In the genomic region with DNA sequence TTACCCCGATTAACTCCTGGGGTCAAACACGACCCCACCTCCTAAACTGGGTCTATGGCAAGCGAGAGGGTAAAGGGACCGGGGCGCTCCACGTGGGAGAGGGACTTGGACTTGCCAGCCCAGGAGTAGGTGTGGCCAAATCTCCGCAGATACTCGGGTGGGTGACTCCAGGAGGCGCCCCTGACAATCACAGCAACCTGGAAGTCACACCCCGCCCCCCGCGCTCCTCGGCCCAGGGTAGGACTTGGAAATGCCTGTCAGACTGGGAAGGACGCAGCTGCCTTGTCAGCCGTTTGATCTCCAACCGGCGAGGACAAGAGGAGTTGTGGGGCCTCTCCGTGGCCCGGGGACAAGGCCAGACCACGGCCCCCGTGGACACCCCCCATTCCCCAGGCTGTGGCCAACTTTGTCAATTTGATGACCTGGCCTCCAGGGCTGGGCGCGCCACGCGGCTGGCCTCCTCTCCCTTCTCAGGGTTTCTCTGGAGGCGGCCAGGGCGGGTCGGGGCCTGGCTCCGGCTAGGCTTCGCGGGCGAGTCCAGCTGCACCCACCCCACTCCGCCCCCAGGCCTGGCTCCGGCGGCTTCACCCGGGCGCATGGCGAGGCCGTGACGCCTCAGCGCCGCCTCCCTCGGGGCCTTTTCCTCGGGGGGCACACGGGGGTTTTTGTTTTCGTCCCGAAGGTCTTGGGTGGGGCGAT, we compare ENCODE assay signal across 8 cellular contexts. TPM values are rescaled to one million over a fixed set of nuclear protein-coding genes. Genes with fewer than 3 reads are reported as not detected.
A peak's percentile ranks its signal among the peaks of the same experiment; 100 is the strongest.
DNase-seq lines count a peak whose midpoint lies in the region; ATAC-seq and FAIRE-seq lines count a peak whose summit lies in the region.

No MANE protein-coding gene starts in this region.

- DNase-seq in DMS79 (lab: John Stamatoyannopoulos, UW) = peak; percentile 41
- peak; percentile 89 for DNase-seq in NCI-H2171 (lab: John Stamatoyannopoulos, UW)
- peak; percentile 72 for DNase-seq in activated naive CD8-positive, alpha-beta T cell treated with anti-CD3 and anti-CD28 coated beads, Interleukin-2, amount 10 ng/mL, durations not matched to agents 7 days and 5 days
- DNase-seq in urothelium cell line (ENCODE audit: low spot score) = peak; percentile 15
- DNase-seq in MG63 = no peak

- POLR2A ChIA-PET in activated naive CD8-positive, alpha-beta T cell treated with anti-CD3 and anti-CD28 coated beads, Interleukin-2, amount 10 ng/mL, durations not matched to agents 7 days and 5 days (lab: Charles Lee) = interaction anchor here (0.7 to 16.1 kb wide), 11 partner anchors 12 to 1547 kb away, joined by 3 to 796 read pairs (median 4); a partner anchor contains a TSS

- no peaks in the 10 kb centered on the region for H3K9me3 Mint-ChIP-seq in activated naive CD8-positive, alpha-beta T cell treated with anti-CD3 and anti-CD28 coated beads, Interleukin-2, amount 10 ng/mL, durations not matched to agents 7 days and 5 days

- H3K27me3 Mint-ChIP-seq in activated naive CD8-positive, alpha-beta T cell treated with anti-CD3 and anti-CD28 coated beads, Interleukin-2, amount 10 ng/mL, durations not matched to agents 7 days and 5 days = peaks cover 22% of the 10 kb centered on the region

- peak overlapping the region; percentile 99 for H3K27ac Mint-ChIP-seq in activated naive CD8-positive, alpha-beta T cell treated with anti-CD3 and anti-CD28 coated beads, Interleukin-2, amount 10 ng/mL, durations not matched to agents 7 days and 5 days

- peaks cover 27% of the 10 kb centered on the region for H3K4me1 Mint-ChIP-seq in activated naive CD8-positive, alpha-beta T cell treated with anti-CD3 and anti-CD28 coated beads, Interleukin-2, amount 10 ng/mL, durations not matched to agents 7 days and 5 days

- peak overlapping the region in 1 of 2 donors; percentile 60 for H3K9ac ChIP-seq in mucosa of rectum (ENCODE audit: low read depth in 1 of 2, low read length in 2 of 2)

- H3K4me1 ChIP-seq in mucosa of rectum (ENCODE audit: control insufficient read depth in 2 of 2, insufficient read depth in 2 of 2, low read length in 2 of 2) = peaks cover 14 to 21% of the 10 kb centered on the region in 2 donors

- H3K36me3 ChIP-seq in mucosa of rectum (ENCODE audit: control insufficient read depth in 2 of 2, insufficient read depth in 2 of 2, low read length in 2 of 2) = no peaks in the 10 kb centered on the region
- H3K36me3 ChIP-seq in MG63 = no peaks in the 10 kb centered on the region

- H3K27me3 ChIP-seq in mucosa of rectum (ENCODE audit: control insufficient read depth in 2 of 2, insufficient read depth in 2 of 2, low read length in 2 of 2) (peaks cover 6 to 11% of the 10 kb centered on the region in 2 donors), MG63 (peaks cover 28% of the 10 kb centered on the region)

- H3K36me3 Mint-ChIP-seq in activated naive CD8-positive, alpha-beta T cell treated with anti-CD3 and anti-CD28 coated beads, Interleukin-2, amount 10 ng/mL, durations not matched to agents 7 days and 5 days = peaks cover 19% of the 10 kb centered on the region

- peak overlapping the region; percentile 98 for H3K4me3 Mint-ChIP-seq in activated naive CD8-positive, alpha-beta T cell treated with anti-CD3 and anti-CD28 coated beads, Interleukin-2, amount 10 ng/mL, durations not matched to agents 7 days and 5 days

- H3K9me3 ChIP-seq in mucosa of rectum (ENCODE audit: control insufficient read depth in 2 of 2, low read length in 2 of 2) = no peaks in the 10 kb centered on the region
- H3K9me3 ChIP-seq in MG63 = no peaks in the 10 kb centered on the region

- H3K27ac ChIP-seq in mucosa of rectum (ENCODE audit: low read depth in 2 of 2, low read length in 2 of 2) = peak overlapping the region; percentile 85 to 87

- ATAC-seq in activated naive CD8-positive, alpha-beta T cell treated with anti-CD3 and anti-CD28 coated beads, Interleukin-2, amount 10 ng/mL, durations not matched to agents 7 days and 5 days (ENCODE audit: low read depth) = no peak
- no peak for ATAC-seq in activated CD4-positive, CD25-positive, alpha-beta regulatory T cell treated with anti-CD3 and anti-CD28 coated beads, Interleukin-2, amount 50 U/mL, for 24 hours
- no peak for ATAC-seq in HG03039 (IDR thresholded peaks at IDR 0.05; ENCODE audit: unreplicated experiment)

- H3K4me3 ChIP-seq in mucosa of rectum (ENCODE audit: low read length in 2 of 2) (peak overlapping the region; percentile 74 to 78), MG63 (no peak overlapping the region)

- no peak for FAIRE-seq in urothelium cell line (lab: Jason Lieb, UNC)

RNA-seq across cellular contexts. Expression of a gene that starts 1.2 kb away (rescaled TPM):
- 100 to 1,000 TPM in 1 of 2 experiments, 10 to 100 TPM in 1; 99.5 to 104 TPM for total RNA-seq in activated naive CD8-positive, alpha-beta T cell treated with anti-CD3 and anti-CD28 coated beads, Interleukin-2, amount 10 ng/mL, durations not matched to agents 7 days and 5 days
- not detected in 2 replicates for total RNA-seq in MG63 (2014; rRNA removed; shearing (Covaris generic); ENCODE audit: low replicate concordance)

Comparison
In these comparisons a context has a peak if more than half of its experiments do, and no peak if none do; other contexts are left out.
1. RNA of a gene that starts 1.2 kb away (total RNA-seq): 99.5 to 104 TPM in activated naive CD8-positive, alpha-beta T cell treated with anti-CD3 and anti-CD28 coated beads, Interleukin-2, amount 10 ng/mL, durations not matched to agents 7 days and 5 days; not detected in MG63; every median in the first group is over 100 times any median in the second.